In genomic region chr5:15267966-15268365, GRCh38 we compare ENCODE assay signal across 19 cellular contexts.
DNase-seq lines count a peak whose midpoint lies in the region; FAIRE-seq and TF ChIP-seq lines count a peak whose summit lies in the region.
"Had no signal": no experiment of that assay in that cellular context is flagged by ENCODE, and none has a peak within 500 bp of the region (broad histone marks: within the 10 kb centered on the region; RNA-seq: fewer than 3 reads in every experiment).

No MANE protein-coding gene starts in this region.

- no peak overlapping the region for H3K27ac Mint-ChIP-seq in CD4-positive, alpha-beta memory T cell
- no peak overlapping the region for H3K27ac Mint-ChIP-seq in mesothelial cell of epicardium
- H3K27ac Mint-ChIP-seq: CD8-positive, alpha-beta T cell had no signal

- in situ Hi-C loops in astrocyte of the cerebellum (cut with HindIII; ENCODE audit: low sequenced_read_pairs), result loop anchor here (5.0 kb wide), 1 partner anchor 66 kb away; no protein-coding TSS in a partner anchor

- no peak overlapping the region for H3K4me3 Mint-ChIP-seq in CD4-positive, alpha-beta memory T cell
- H3K4me3 Mint-ChIP-seq in mesothelial cell of epicardium, result no peak overlapping the region
- H3K4me3 Mint-ChIP-seq: CD8-positive, alpha-beta T cell had no signal

- TF ChIP-seq CTCF in astrocyte of the cerebellum (IDR thresholded peaks at IDR 0.05; ENCODE audit: low read depth, low read length, missing control alignments) (no peak), mesothelial cell of epicardium (IDR thresholded peaks at IDR 0.05; ENCODE audit: unreplicated experiment) (no peak), D721Med (IDR thresholded peaks at IDR 0.05; ENCODE audit: insufficient read depth, missing control alignments) (no peak), PC-9 (conservative IDR thresholded peaks at IDR 0.05) (no peak)

- DNase-seq in M059J (ENCODE audit: low read depth) (peak; percentile 37), astrocyte of the cerebellum (ENCODE audit: low read depth) (peak; percentile 26), foreskin melanocyte (peak; percentile 96), mesothelial cell of epicardium (ENCODE audit: low spot score in 2 of 2, unreplicated experiment in 2 of 2) (no peak), D721Med (ENCODE audit: insufficient read length, low spot score) (no peak), PC-9 (no peak)
- no peak for DNase-seq in CD4-positive, alpha-beta memory T cell
- DNase-seq: BE2C; CD8-positive, alpha-beta T cell; COR-L47; DND-41; GF-D8 had no signal

- H2AFZ ChIP-seq in PC-9, result no peak overlapping the region

- no peaks in the 10 kb centered on the region for H3F3A ChIP-seq in PC-9 (ENCODE audit: insufficient read depth, low read depth)

- no peaks in the 10 kb centered on the region for H3K9me2 ChIP-seq in PC-9 (ENCODE audit: insufficient read depth)

- H3K4me1 ChIP-seq in CD4-positive, alpha-beta memory T cell (ENCODE audit: insufficient read depth, low read length), result no peaks in the 10 kb centered on the region
- no peaks in the 10 kb centered on the region for H3K4me1 ChIP-seq in PC-9 (replicated peaks; ENCODE audit: insufficient read depth)
- H3K4me1 ChIP-seq: BE2C, HAP-1 had no signal

- H3K4me2 ChIP-seq in PC-9, result no peak overlapping the region

- no peaks in the 10 kb centered on the region for H3K27me3 ChIP-seq in CD4-positive, alpha-beta memory T cell (ENCODE audit: insufficient read depth, low read length)
- no peaks in the 10 kb centered on the region for H3K27me3 ChIP-seq in PC-9 (ENCODE audit: insufficient read depth, low read depth)
- H3K27me3 ChIP-seq: BE2C had no signal

- no peaks in the 10 kb centered on the region for H4K20me1 ChIP-seq in PC-9 (ENCODE audit: insufficient read depth)

- no peak for FAIRE-seq in D721Med (lab: Jason Lieb, UNC)
- FAIRE-seq: A204.1, GM19239, H1, HepG2, HTR-8/SVneo had no signal

- H3K4me1 Mint-ChIP-seq in CD4-positive, alpha-beta memory T cell, result no peaks in the 10 kb centered on the region
- no peaks in the 10 kb centered on the region for H3K4me1 Mint-ChIP-seq in mesothelial cell of epicardium

- H3K27me3 Mint-ChIP-seq in CD4-positive, alpha-beta memory T cell, result peaks cover 0 to 2% of the 10 kb centered on the region in 2 donors
- peaks cover 6% of the 10 kb centered on the region for H3K27me3 Mint-ChIP-seq in mesothelial cell of epicardium (ENCODE audit: low read depth)

- intact Hi-C loops in CD4-positive, alpha-beta memory T cell (cut with micrococcal nuclease), result no loop called here
- intact Hi-C loops in PC-9 (cut with micrococcal nuclease; ENCODE audit: unreplicated experiment), result no loop called here

- H3K9me3 Mint-ChIP-seq in CD4-positive, alpha-beta memory T cell, result peaks cover 2 to 34% (median 11%) of the 10 kb centered on the region in 8 donors
- H3K9me3 Mint-ChIP-seq in mesothelial cell of epicardium, result peaks cover 4% of the 10 kb centered on the region

- no peaks in the 10 kb centered on the region for H3K79me2 ChIP-seq in PC-9 (ENCODE audit: low read depth)

- no peak overlapping the region for H3K27ac ChIP-seq in CD4-positive, alpha-beta memory T cell (ENCODE audit: low read depth, low read length)
- H3K27ac ChIP-seq in PC-9, result no peak overlapping the region
- H3K27ac ChIP-seq: C4-2B had no signal

- no peaks in the 10 kb centered on the region for H3K36me3 ChIP-seq in CD4-positive, alpha-beta memory T cell (ENCODE audit: insufficient read depth, low read length)
- no peaks in the 10 kb centered on the region for H3K36me3 ChIP-seq in PC-9 (ENCODE audit: low read depth)
- H3K36me3 ChIP-seq: BE2C, HAP-1 had no signal

- CTCF ChIA-PET in CD4-positive, alpha-beta memory T cell (lab: Charles Lee; ENCODE audit: partially characterized antibody), result no interaction called here
- CTCF ChIA-PET in PC-9 (lab: Charles Lee), result no interaction called here

- H3K36me3 Mint-ChIP-seq in CD4-positive, alpha-beta memory T cell, result no peaks in the 10 kb centered on the region
- no peaks in the 10 kb centered on the region for H3K36me3 Mint-ChIP-seq in mesothelial cell of epicardium
- H3K36me3 Mint-ChIP-seq: CD8-positive, alpha-beta T cell had no signal

- no peaks in the 10 kb centered on the region for H3K9me3 ChIP-seq in CD4-positive, alpha-beta memory T cell (ENCODE audit: control insufficient read depth in 1 of 2, low read length in 2 of 2)
- no peaks in the 10 kb centered on the region for H3K9me3 ChIP-seq in PC-9 (ENCODE audit: insufficient read depth, low read depth)
- H3K9me3 ChIP-seq: BE2C, HAP-1 had no signal

- no peak overlapping the region for H3K4me3 ChIP-seq in astrocyte of the cerebellum (ENCODE audit: low read depth, low read length)
- H3K4me3 ChIP-seq in CD4-positive, alpha-beta memory T cell (ENCODE audit: low read length in 2 of 2), result no peak overlapping the region
- H3K4me3 ChIP-seq in PC-9, result no peak overlapping the region
- H3K4me3 ChIP-seq: HAP-1 had no signal

- POLR2A ChIA-PET in CD4-positive, alpha-beta memory T cell (lab: Charles Lee; ENCODE audit: partially characterized antibody), result no interaction called here
- POLR2A ChIA-PET in PC-9 (lab: Charles Lee; ENCODE audit: unreplicated experiment), result no interaction called here

- no TSS peak for BruUV-seq in PC-9 (replicated peaks; lab: Mats Ljungman, UMichigan)

Comparison
In these comparisons a context has a peak if more than half of its experiments do, and no peak if none do; other contexts are left out.
1. DNase-seq: peak in M059J (single experiment), astrocyte of the cerebellum (single experiment) and foreskin melanocyte (single experiment); none in CD4-positive, alpha-beta memory T cell (0 of 5), mesothelial cell of epicardium (0 of 2), D721Med (single experiment) and PC-9 (0 of 2).